In the genomic region with DNA sequence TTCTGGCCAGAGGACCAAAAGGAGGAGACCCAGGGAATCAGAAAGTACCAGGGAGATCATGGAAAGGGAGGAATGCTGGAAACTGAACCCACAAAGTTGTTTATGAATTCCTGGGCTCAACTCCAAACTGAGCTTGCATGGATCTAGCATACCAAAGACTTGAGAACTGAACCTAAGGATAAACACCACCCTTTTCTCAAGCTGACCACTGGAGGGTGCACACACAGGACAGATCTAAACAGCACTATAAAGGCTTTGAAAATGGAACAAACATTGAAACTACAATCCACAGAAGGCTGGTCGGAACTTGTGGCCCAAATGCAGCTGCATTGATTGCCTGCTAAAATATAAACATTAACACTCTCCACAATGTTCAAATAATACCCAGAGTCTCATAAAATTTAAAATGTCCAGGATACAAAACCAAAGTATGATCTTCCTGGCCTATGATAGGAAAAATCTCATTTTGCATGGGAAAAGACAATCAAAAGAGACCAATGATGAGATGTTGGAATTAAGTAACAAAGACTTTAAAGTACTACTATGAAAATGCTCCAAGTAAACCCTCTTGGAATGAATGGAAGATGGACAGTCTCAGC, we compare ENCODE assay signal across 8 cellular contexts. TPM values are rescaled to one million over a fixed set of nuclear protein-coding genes. Genes with fewer than 3 reads are reported as not detected.
DNase-seq lines count a peak whose midpoint lies in the region; ATAC-seq and TF ChIP-seq lines count a peak whose summit lies in the region.

No MANE protein-coding gene starts in this region.

- H3K27ac ChIP-seq in CD4-positive, alpha-beta T cell (ENCODE audit: low read depth, low read length) = no peak overlapping the region
- H3K27ac ChIP-seq in ascending aorta = peak overlapping the region; percentile 14 to 19
- peak overlapping the region; percentile 8 to 73 (median 38) for H3K27ac ChIP-seq in upper lobe of left lung

- peaks cover 3% of the 10 kb centered on the region for H3K4me1 Mint-ChIP-seq in CD4-positive, alpha-beta T cell (ENCODE audit: low read depth)

- H3K9me3 ChIP-seq in CD4-positive, alpha-beta T cell (ENCODE audit: control insufficient read depth, low read length) = no peaks in the 10 kb centered on the region
- H3K9me3 ChIP-seq in ascending aorta (no peaks in the 10 kb centered on the region), upper lobe of left lung (no peaks in the 10 kb centered on the region)

- TF ChIP-seq POLR2A in upper lobe of left lung (IDR thresholded peaks at IDR 0.05) = no peak

- H3K4me3 ChIP-seq in ascending aorta (no peak overlapping the region), upper lobe of left lung (no peak overlapping the region)

- H3K27me3 Mint-ChIP-seq in CD4-positive, alpha-beta T cell = peaks cover 47% of the 10 kb centered on the region

- TF ChIP-seq CTCF in CD4-positive, alpha-beta T cell (IDR thresholded peaks at IDR 0.05) = no peak
- peak in 2 of 3 experiments; percentile 50 to 52 for TF ChIP-seq CTCF in ascending aorta (IDR thresholded peaks at IDR 0.05)
- peak; percentile 16 to 50 (median 38) for TF ChIP-seq CTCF in upper lobe of left lung (IDR thresholded peaks at IDR 0.05)

- H3K9me3 Mint-ChIP-seq in CD4-positive, alpha-beta T cell = no peaks in the 10 kb centered on the region

- H3K27ac Mint-ChIP-seq in CD4-positive, alpha-beta T cell = no peak overlapping the region

- 19 to 33% methylated on average over 1 of the region's 1 CpG for WGBS in upper lobe of left lung, 2 donors

- CTCF ChIA-PET in CD4-positive, alpha-beta T cell (lab: Charles Lee) = interaction anchor here (0.5 to 1.9 kb wide), 2 partner anchors 105 to 120 kb away, joined by 4 to 6 read pairs; no protein-coding TSS in a partner anchor

- H3K27me3 ChIP-seq in CD4-positive, alpha-beta T cell (ENCODE audit: control insufficient read depth, insufficient read depth, low read length) = no peaks in the 10 kb centered on the region
- no peaks in the 10 kb centered on the region for H3K27me3 ChIP-seq in ascending aorta
- no peaks in the 10 kb centered on the region for H3K27me3 ChIP-seq in upper lobe of left lung

- no peak for TF ChIP-seq EP300 in upper lobe of left lung (IDR thresholded peaks at IDR 0.05)

- no peaks in the 10 kb centered on the region for H3K36me3 Mint-ChIP-seq in CD4-positive, alpha-beta T cell (ENCODE audit: low read depth)

- H3K4me1 ChIP-seq in ascending aorta (peaks cover 0 to 4% of the 10 kb centered on the region in 2 donors), upper lobe of left lung (peaks cover 30 to 41% (median 36%) of the 10 kb centered on the region in 4 donors)

- peak; percentile 35 for ATAC-seq in CD4-positive, alpha-beta T cell (ENCODE audit: poor library complexity)
- ATAC-seq in GM19324 (IDR thresholded peaks at IDR 0.05; ENCODE audit: low FRiP score, unreplicated experiment) (peak; percentile 52), upper lobe of left lung (ENCODE audit: low FRiP score in 2 of 2) (peak; percentile 71 to 76)

- H3K4me3 Mint-ChIP-seq in CD4-positive, alpha-beta T cell = no peak overlapping the region

- intact Hi-C loops in CD4-positive, alpha-beta T cell (cut with DNase I, micrococcal nuclease) = loop anchor here in 1 of 2 experiments (10.0 kb wide), 1 partner anchor 441 kb away; a partner anchor contains a TSS
- intact Hi-C loops in ascending aorta (cut with DNase I) = loop anchor here (10.0 kb wide), 1 partner anchor 321 kb away; no protein-coding TSS in a partner anchor

- POLR2A ChIA-PET in CD4-positive, alpha-beta T cell (lab: Charles Lee) = interaction anchor here (0.5 to 1.9 kb wide), 4 partner anchors 10 to 42 kb away, joined by 3 to 7 read pairs (median 4); a partner anchor contains a TSS

- DNase-seq in CD4-positive, alpha-beta T cell = no peak
- peak; percentile 43 for DNase-seq in LoVo (ENCODE audit: low spot score)
- peak in 1 of 2 donors; percentile 62 for DNase-seq in ascending aorta (ENCODE audit: low spot score in 2 of 2)
- DNase-seq in kidney tubule cell (ENCODE audit: low spot score) = peak; percentile 58
- no peak for DNase-seq in upper lobe of left lung
- DNase-seq in GM19238 (ENCODE audit: insufficient read length, low spot score) = no peak
- no peak for DNase-seq in NCI-H345 treated with DMSO at 0.1 percent for 48 hours (lab: John Stamatoyannopoulos, UW; ENCODE audit: unreplicated experiment)

- no peaks in the 10 kb centered on the region for H3K36me3 ChIP-seq in ascending aorta
- no peaks in the 10 kb centered on the region for H3K36me3 ChIP-seq in upper lobe of left lung

RNA-seq across cellular contexts. Expression of a gene that starts 15.6 kb away (rescaled TPM):
- 1,000 to 10,000 TPM; 1,212 to 1,234 TPM for total RNA-seq in CD4-positive, alpha-beta T cell
- total RNA-seq in ascending aorta (57.7 TPM), upper lobe of left lung (10 to 100 TPM; 42.1 to 94.3 (median 79.3) TPM)

RNA-seq across cellular contexts. Expression of a gene that starts 37.1 kb away (rescaled TPM):
- total RNA-seq in CD4-positive, alpha-beta T cell = not detected
- not detected for total RNA-seq in ascending aorta
- 1 to 10 TPM in 1 of 6 donors, not detected in 5; 1.2 TPM for total RNA-seq in upper lobe of left lung

RNA-seq across cellular contexts. Expression of a gene that starts 50.6 kb away (rescaled TPM):
- 10 to 100 TPM; 12.7 to 13.4 TPM for total RNA-seq in CD4-positive, alpha-beta T cell
- total RNA-seq in ascending aorta = 29.4 TPM
- 100 to 1,000 TPM in 1 of 6 donors, 10 to 100 TPM in 5; 26.2 to 105 (median 33.3) TPM for total RNA-seq in upper lobe of left lung

Comparison
In these comparisons a context has a peak if more than half of its experiments do, and no peak if none do; other contexts are left out.
1. DNase-seq: peak in LoVo (single experiment) and kidney tubule cell (single experiment); none in CD4-positive, alpha-beta T cell (0 of 10), upper lobe of left lung (0 of 2), GM19238 (single experiment) and NCI-H345 treated with DMSO at 0.1 percent for 48 hours (single experiment).
2. RNA of a gene that starts 15.6 kb away (total RNA-seq): 1,212 to 1,234 TPM in CD4-positive, alpha-beta T cell; 42.1 to 94.3 TPM in upper lobe of left lung and 57.7 TPM in ascending aorta (single experiment); every median in the first group is over 10 times any median in the second.
3. Peak in every context shown above with its lines, with median percentiles within 50 percentile points of each other: ATAC-seq.